25 cellular contexts compared by ENCODE assay signal in the genomic region with DNA sequence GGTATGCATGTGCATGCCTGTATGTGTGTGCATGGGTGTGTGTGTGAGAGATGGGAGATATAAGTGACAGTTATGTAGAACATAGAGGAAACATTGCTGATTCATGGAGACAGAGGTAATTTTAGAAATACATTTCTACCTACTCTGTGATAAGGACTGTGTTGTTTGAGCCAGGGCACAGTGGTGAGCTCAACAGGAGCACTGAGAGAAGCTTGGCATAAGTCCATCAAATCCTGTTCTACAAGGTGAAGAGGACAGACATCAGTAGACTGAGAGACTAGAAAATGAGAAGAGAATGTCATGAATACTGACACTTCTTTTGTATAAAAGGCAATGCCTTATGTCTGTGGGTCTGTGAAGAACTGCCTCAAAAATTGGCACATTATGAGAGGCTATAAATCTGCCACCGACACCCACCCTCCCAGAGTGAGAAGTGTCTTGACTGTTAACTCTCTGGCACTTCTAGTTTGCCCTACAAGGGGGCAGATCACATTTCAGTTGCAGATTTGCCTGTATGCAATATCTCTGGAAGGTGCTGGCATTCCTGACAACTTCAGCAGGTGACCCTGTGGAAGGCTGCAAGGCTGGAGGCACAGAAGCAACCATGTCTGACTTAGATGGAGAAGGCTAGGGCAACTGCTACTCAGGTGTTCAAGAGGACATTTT.
DNase-seq lines count a peak whose midpoint lies in the region; ATAC-seq, FAIRE-seq and TF ChIP-seq lines count a peak whose summit lies in the region.
"Had no signal": no experiment of that assay in that cellular context is flagged by ENCODE, and none has a peak within 500 bp of the region (broad histone marks: within the 10 kb centered on the region; RNA-seq: fewer than 3 reads in every experiment).

No MANE protein-coding gene starts in this region.

- no peaks in the 10 kb centered on the region for H3K79me2 ChIP-seq in astrocyte (ENCODE audit: insufficient read depth, low read length)

- H3K9me3 ChIP-seq in heart right ventricle: peaks cover 0 to 10% (median 0%) of the 10 kb centered on the region in 11 donors
- H3K9me3 ChIP-seq in astrocyte (ENCODE audit: insufficient read depth, low read depth, low read length): no peaks in the 10 kb centered on the region
- H3K9me3 ChIP-seq in breast epithelium: no peaks in the 10 kb centered on the region
- H3K9me3 ChIP-seq: ascending aorta, pancreas, thyroid gland had no signal

- H3K4me3 Mint-ChIP-seq in astrocyte (ENCODE audit: unreplicated experiment): no peak overlapping the region
- H3K4me3 Mint-ChIP-seq: activated CD8-positive, alpha-beta T cell treated with anti-CD3 and anti-CD28 coated beads for 36 hours; activated T-cell treated with anti-CD3 and anti-CD28 coated beads, Interleukin-2, amount 50 U/mL, for 24 hours; CD4-positive, alpha-beta memory T cell; naive B cell; stimulated activated naive B cell treated with anti-CD40 and anti-IgM and Interleukin-4, amounts not matched to agents 10 μg/mL and 1 μg/mL and 100 μg/mL, for 72 hours; T-helper 2 cell treated with Interferon-gamma antibody and Interleukin-4, amounts not matched to agents 5 μg/mL and 100 μg/mL, for 36 hours; WTC11 had no signal

- no peaks in the 10 kb centered on the region for H3K9me3 Mint-ChIP-seq in astrocyte (ENCODE audit: unreplicated experiment)

- no peaks in the 10 kb centered on the region for H3K27me3 Mint-ChIP-seq in astrocyte (ENCODE audit: low read depth, unreplicated experiment)
- H3K27me3 Mint-ChIP-seq: activated CD8-positive, alpha-beta T cell treated with anti-CD3 and anti-CD28 coated beads for 36 hours; activated T-cell treated with anti-CD3 and anti-CD28 coated beads, Interleukin-2, amount 50 U/mL, for 24 hours; CD4-positive, alpha-beta memory T cell; naive B cell; stimulated activated naive B cell treated with anti-CD40 and anti-IgM and Interleukin-4, amounts not matched to agents 10 μg/mL and 1 μg/mL and 100 μg/mL, for 72 hours had no signal

- H3K36me3 Mint-ChIP-seq in astrocyte (ENCODE audit: low read depth, unreplicated experiment): no peaks in the 10 kb centered on the region
- H3K36me3 Mint-ChIP-seq: CD4-positive, alpha-beta memory T cell; naive B cell; stimulated activated naive B cell treated with anti-CD40 and anti-IgM and Interleukin-4, amounts not matched to agents 10 μg/mL and 1 μg/mL and 100 μg/mL, for 72 hours had no signal

- DNase-seq in heart right ventricle: no peak
- DNase-seq in cardiac septum (ENCODE audit: low spot score): no peak
- DNase-seq in NCI-H2107 (lab: John Stamatoyannopoulos, UW): peak; percentile 8
- DNase-seq in astrocyte (ENCODE audit: low read depth): no peak
- no peak for DNase-seq in D721Med (ENCODE audit: insufficient read length, low spot score)
- no peak for DNase-seq in breast epithelium (ENCODE audit: low spot score in 2 of 2)
- no peak for DNase-seq in GM12891 (ENCODE audit: insufficient read length, low spot score)
- DNase-seq: activated CD8-positive, alpha-beta T cell treated with anti-CD3 and anti-CD28 coated beads for 36 hours; activated naive CD4-positive, alpha-beta T cell treated with anti-CD3 and anti-CD28 coated beads, Interleukin-2, amount 50 U/mL, for 16 hours; activated T-cell treated with anti-CD3 and anti-CD28 coated beads, Interleukin-2, amount 50 U/mL, for 24 hours; CD4-positive, alpha-beta memory T cell; hippocampal formation; Karpas-422; kidney; naive B cell; NCI-H1048; pancreas; stimulated activated naive B cell treated with anti-CD40 and anti-IgM and Interleukin-4, amounts not matched to agents 10 μg/mL and 1 μg/mL and 100 μg/mL, for 72 hours; thyroid gland had no signal

- H3K4me1 Mint-ChIP-seq in astrocyte (ENCODE audit: low read depth, unreplicated experiment): peaks cover 4% of the 10 kb centered on the region
- H3K4me1 Mint-ChIP-seq: CD4-positive, alpha-beta memory T cell; naive B cell; stimulated activated naive B cell treated with anti-CD40 and anti-IgM and Interleukin-4, amounts not matched to agents 10 μg/mL and 1 μg/mL and 100 μg/mL, for 72 hours had no signal

- H3K27me3 ChIP-seq in heart right ventricle (no peaks in the 10 kb centered on the region), astrocyte (ENCODE audit: insufficient read depth, low read length) (no peaks in the 10 kb centered on the region), breast epithelium (no peaks in the 10 kb centered on the region)
- H3K27me3 ChIP-seq: ascending aorta, pancreas, thyroid gland had no signal

- H2AFZ ChIP-seq in astrocyte (ENCODE audit: low read depth, low read length): no peak overlapping the region

- FAIRE-seq in astrocyte (lab: Jason Lieb, UNC) (no peak), D721Med (lab: Jason Lieb, UNC) (no peak), GM12891 (lab: Jason Lieb, UNC) (no peak)
- FAIRE-seq: colon, endometrium, kidney, pancreas had no signal

- no peaks in the 10 kb centered on the region for H4K20me1 ChIP-seq in astrocyte (ENCODE audit: insufficient read depth, low read length)

- no peak for TF ChIP-seq CTCF in heart right ventricle (IDR thresholded peaks at IDR 0.05)
- TF ChIP-seq CTCF in astrocyte (IDR thresholded peaks at IDR 0.05; ENCODE audit: insufficient read depth, low read depth, low read length): no peak
- TF ChIP-seq CTCF in D721Med (IDR thresholded peaks at IDR 0.05; ENCODE audit: insufficient read depth, missing control alignments): no peak
- no peak for TF ChIP-seq CTCF in breast epithelium (IDR thresholded peaks at IDR 0.05)

- ATAC-seq in heart right ventricle (peak; percentile 42 to 97 (median 92)), HG03095 (IDR thresholded peaks at IDR 0.05; ENCODE audit: unreplicated experiment) (no peak)
- ATAC-seq: activated CD8-positive, alpha-beta T cell treated with anti-CD3 and anti-CD28 coated beads for 36 hours; pancreas; stimulated activated naive B cell treated with anti-CD40 and anti-IgM and Interleukin-4, amounts not matched to agents 10 μg/mL and 1 μg/mL and 100 μg/mL, for 72 hours; WTC11 had no signal

- peaks cover 0 to 13% (median 0%) of the 10 kb centered on the region in 9 donors for H3K4me1 ChIP-seq in heart right ventricle
- peaks cover 25% of the 10 kb centered on the region for H3K4me1 ChIP-seq in astrocyte (ENCODE audit: insufficient read depth, low read length)
- no peaks in the 10 kb centered on the region for H3K4me1 ChIP-seq in breast epithelium
- H3K4me1 ChIP-seq: pancreas, thyroid gland had no signal

- H3K9ac ChIP-seq in astrocyte (ENCODE audit: low read length): no peak overlapping the region

- H3K4me2 ChIP-seq in astrocyte (ENCODE audit: low read length): no peak overlapping the region

- no peak for TF ChIP-seq POLR2A in breast epithelium (IDR thresholded peaks at IDR 0.05)
- no peak for TF ChIP-seq POLR2A in GM12891 (IDR thresholded peaks at IDR 0.05; ENCODE audit: low read depth, low read length)

- no peaks in the 10 kb centered on the region for H3K36me3 ChIP-seq in heart right ventricle
- H3K36me3 ChIP-seq in astrocyte (ENCODE audit: insufficient read depth, low read length): no peaks in the 10 kb centered on the region
- no peaks in the 10 kb centered on the region for H3K36me3 ChIP-seq in breast epithelium
- H3K36me3 ChIP-seq: ascending aorta, pancreas, thyroid gland had no signal

- H3K4me3 ChIP-seq in heart right ventricle (no peak overlapping the region), astrocyte (ENCODE audit: insufficient read depth, low read depth, low read length) (no peak overlapping the region), breast epithelium (no peak overlapping the region)
- H3K4me3 ChIP-seq: ascending aorta, pancreas, thyroid gland had no signal

- H3K27ac ChIP-seq in heart right ventricle (peak overlapping the region in 7 of 10 donors; percentile 25 to 65 (median 33)), astrocyte (ENCODE audit: low read depth, low read length) (peak overlapping the region; percentile 76), breast epithelium (no peak overlapping the region)
- H3K27ac ChIP-seq: ascending aorta, pancreas, thyroid gland had no signal

- H3K27ac Mint-ChIP-seq in astrocyte (ENCODE audit: unreplicated experiment): no peak overlapping the region
- H3K27ac Mint-ChIP-seq: activated CD8-positive, alpha-beta T cell treated with anti-CD3 and anti-CD28 coated beads for 36 hours; activated T-cell treated with anti-CD3 and anti-CD28 coated beads, Interleukin-2, amount 50 U/mL, for 24 hours; CD4-positive, alpha-beta memory T cell; naive B cell; stimulated activated naive B cell treated with anti-CD40 and anti-IgM and Interleukin-4, amounts not matched to agents 10 μg/mL and 1 μg/mL and 100 μg/mL, for 72 hours; T-helper 2 cell treated with Interferon-gamma antibody and Interleukin-4, amounts not matched to agents 5 μg/mL and 100 μg/mL, for 36 hours; WTC11 had no signal

- intact Hi-C loops in heart right ventricle (cut with DNase I) (no loop called here), cardiac septum (cut with DNase I) (no loop called here), breast epithelium (cut with DNase I; ENCODE audit: low total_unique reads) (loop anchor here (5.0 kb wide), 1 partner anchor 1558 kb away; no protein-coding TSS in a partner anchor)

- WGBS in heart right ventricle, 2 donors: 63 to 72% methylated on average over 1 of the region's 1 CpG

TF ChIP-seq in GM12891, 5 proteins besides CTCF, POLR2A, EP300 and RAD21:
- no peak for TF ChIP-seq TAF1 (IDR thresholded peaks at IDR 0.05; ENCODE audit: low read depth, low read length)
- TF ChIP-seq PAX5 (IDR thresholded peaks at IDR 0.05; ENCODE audit: insufficient read depth, low read length, severe bottlenecking): no peak
- no peak for TF ChIP-seq POU2F2 (IDR thresholded peaks at IDR 0.05; ENCODE audit: low read depth, low read length)
- no peak for TF ChIP-seq POLR2AphosphoS5 (IDR thresholded peaks at IDR 0.05; ENCODE audit: low read depth, low read length)
- TF ChIP-seq SPI1 (IDR thresholded peaks at IDR 0.05; ENCODE audit: low read depth, low read length): no peak

Comparison
In these comparisons a context has a peak if more than half of its experiments do, and no peak if none do; other contexts are left out.
1. H3K27ac ChIP-seq: peak in heart right ventricle (7 of 10) and astrocyte (single experiment); none in breast epithelium (0 of 2).